ENCODE assay signal across 1 cellular context in genomic region chr4:52051615-52052474, GRCh38.
TF ChIP-seq lines count a peak whose summit lies in the region.

No MANE protein-coding gene starts in this region.

TF ChIP-seq in endothelial cell of umbilical vein, 7 proteins besides CTCF, POLR2A, EP300 and RAD21:
- TF ChIP-seq EZH2 (IDR thresholded peaks at IDR 0.05; ENCODE audit: borderline replicate concordance, low read depth, low read length, severe bottlenecking) (peak; percentile 64), MYC (IDR thresholded peaks at IDR 0.05; ENCODE audit: low read depth, low read length) (peak; percentile 0), POLR2AphosphoS5 (IDR thresholded peaks at IDR 0.05; ENCODE audit: insufficient read depth, low read depth, low read length) (no peak), JUN (IDR thresholded peaks at IDR 0.05; ENCODE audit: borderline replicate concordance, insufficient read depth, insufficient read length, low read depth) (no peak), MAX (IDR thresholded peaks at IDR 0.05; ENCODE audit: insufficient read depth, insufficient read length) (peak; percentile 35), FOS (IDR thresholded peaks at IDR 0.05; ENCODE audit: borderline replicate concordance, insufficient read depth, low read length) (peak; percentile 30), GATA2 (IDR thresholded peaks at IDR 0.05; ENCODE audit: insufficient read depth, insufficient read length, low read depth, low read length) (no peak)
